8 cellular contexts compared by ENCODE assay signal in genomic region chr3:56467801-56468183, GRCh38. TPM values are rescaled to one million over a fixed set of nuclear protein-coding genes. Genes with fewer than 3 reads are reported as not detected.
DNase-seq lines count a peak whose midpoint lies in the region; ATAC-seq and TF ChIP-seq lines count a peak whose summit lies in the region.

No MANE protein-coding gene starts in this region.

- peaks cover 7% of the 10 kb centered on the region for H3K36me3 Mint-ChIP-seq in natural killer cell

- H3K27ac ChIP-seq in ectodermal cell (ENCODE audit: insufficient read depth, low read depth, low read length, poor library complexity, severe bottlenecking) (peak overlapping the region; percentile 50), muscle layer of colon (ENCODE audit: low read depth, low read length) (no peak overlapping the region)

- no peak overlapping the region for H3K9ac ChIP-seq in muscle layer of colon (ENCODE audit: low read length)

- peaks cover 43 to 70% of the 10 kb centered on the region in 2 donors for H3K27me3 Mint-ChIP-seq in natural killer cell (ENCODE audit: low read depth in 2 of 2)

- no peak overlapping the region for H3K27ac Mint-ChIP-seq in natural killer cell

- no peak overlapping the region for H3K4me3 Mint-ChIP-seq in natural killer cell

- intact Hi-C loops in Right ventricle myocardium inferior (cut with DNase I) (no loop called here), cardiac septum (cut with DNase I) (no loop called here), natural killer cell (cut with micrococcal nuclease) (no loop called here)

- peak; percentile 18 for ATAC-seq in Right ventricle myocardium inferior
- ATAC-seq in GM18505 (IDR thresholded peaks at IDR 0.05; ENCODE audit: unreplicated experiment), result no peak
- no peak for ATAC-seq in GM21367 (IDR thresholded peaks at IDR 0.05; ENCODE audit: unreplicated experiment)
- ATAC-seq in natural killer cell, result no peak

- 0% methylated on average over 28 of the region's 28 CpGs for WGBS in ectodermal cell, 2 experiments

- TF ChIP-seq CTCF in natural killer cell (IDR thresholded peaks at IDR 0.05), result no peak

- TF ChIP-seq POLR2A in GM18505 (IDR thresholded peaks at IDR 0.05; ENCODE audit: borderline replicate concordance, extremely low read depth, insufficient read depth, insufficient read length), result no peak

- H3K9me3 ChIP-seq in ectodermal cell (ENCODE audit: control insufficient read depth, low read length), result no peaks in the 10 kb centered on the region
- H3K9me3 ChIP-seq in muscle layer of colon (ENCODE audit: low read length), result no peaks in the 10 kb centered on the region

- H3K36me3 ChIP-seq in ectodermal cell (ENCODE audit: control insufficient read depth, insufficient read depth, low read length) (no peaks in the 10 kb centered on the region), muscle layer of colon (ENCODE audit: insufficient read depth, low read length) (no peaks in the 10 kb centered on the region)

- H3K4me1 ChIP-seq in ectodermal cell (ENCODE audit: control insufficient read depth, insufficient read depth, low read length) (no peaks in the 10 kb centered on the region), muscle layer of colon (ENCODE audit: insufficient read depth, low read length) (peaks cover 13% of the 10 kb centered on the region)

- H3K9me3 Mint-ChIP-seq in natural killer cell, result no peaks in the 10 kb centered on the region

- DNase-seq in Right ventricle myocardium inferior (ENCODE audit: missing footprints) (no peak), cardiac septum (ENCODE audit: low spot score) (no peak), natural killer cell (no peak)
- no peak for DNase-seq in activated effector memory CD4-positive, alpha-beta T cell treated with anti-CD3 and anti-CD28 coated beads, Interleukin-2, amount 50 U/mL, for 16 hours

- H3K4me1 Mint-ChIP-seq in natural killer cell, result no peaks in the 10 kb centered on the region

- H3K4me3 ChIP-seq in ectodermal cell (ENCODE audit: insufficient read depth, low read depth, low read length) (peak overlapping the region; percentile 76), muscle layer of colon (ENCODE audit: low read depth in 1 of 2, low read length in 2 of 2) (peak overlapping the region; percentile 25 to 77)

- H3K27me3 ChIP-seq in ectodermal cell (ENCODE audit: control insufficient read depth, insufficient read depth, low read length, poor library complexity, severe bottlenecking), result no peaks in the 10 kb centered on the region
- peaks cover 29 to 34% of the 10 kb centered on the region in 2 donors for H3K27me3 ChIP-seq in muscle layer of colon (ENCODE audit: control insufficient read depth in 1 of 2, insufficient read depth in 2 of 2, low read length in 2 of 2)

RNA-seq across cellular contexts. Expression of gene ERC2, which starts 0.5 kb away (rescaled TPM):
- 0.76 TPM for total RNA-seq in Right ventricle myocardium inferior
- 6.2 TPM for total RNA-seq in cardiac septum
- polyA plus RNA-seq in ectodermal cell (2013, experiment 1 of 4), result 10.3 TPM
- polyA plus RNA-seq in ectodermal cell (2013, experiment 2 of 4), result 10.7 TPM
- polyA plus RNA-seq in ectodermal cell (2013, experiment 3 of 4), result 7.2 TPM
- polyA plus RNA-seq in ectodermal cell (2013, experiment 4 of 4), result 9.8 TPM
- total RNA-seq in natural killer cell, result not detected
